In the genomic region with DNA sequence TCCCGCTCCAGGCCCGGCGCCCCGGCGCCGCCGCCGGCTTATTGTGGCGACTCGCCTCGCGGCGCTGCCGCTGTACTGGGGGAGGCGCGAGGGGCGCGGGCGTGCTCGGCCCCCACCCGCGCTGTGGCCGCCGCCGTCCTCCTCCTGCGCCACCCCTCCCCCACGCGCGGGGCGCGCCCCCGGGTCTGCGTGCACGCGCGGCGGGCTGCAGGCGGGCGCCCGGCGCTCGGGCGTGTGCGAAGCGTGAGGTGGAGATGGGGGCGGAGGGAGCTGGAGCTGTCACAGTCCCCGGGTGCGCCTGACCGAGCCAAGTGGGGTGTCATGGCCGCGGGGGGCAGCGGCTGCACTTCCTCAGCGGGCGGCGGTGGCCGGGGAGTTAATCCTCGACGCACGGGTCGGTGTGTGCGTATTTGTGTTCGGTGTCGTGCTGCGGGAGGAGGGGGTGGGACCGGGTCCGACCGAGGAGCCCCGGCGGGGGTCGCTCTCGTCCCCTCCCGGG, we compare ENCODE assay signal across 1 cellular context.
TF ChIP-seq lines count a peak whose summit lies in the region.

No MANE protein-coding gene starts in this region.

TF ChIP-seq in IMR-90, 13 proteins besides CTCF, POLR2A, EP300 and RAD21 (continued from another document):
- TF ChIP-seq MXI1 (IDR thresholded peaks at IDR 0.05; ENCODE audit: borderline replicate concordance, low read depth, low read length): peak; percentile 82; the same call in 1 of the 2 replicates
TF ChIP-seq in IMR-90: peak in this region for 3.
